Comparison of ENCODE assay signal across 27 cellular contexts in genomic region chr3:50354850-50355249, GRCh38. TPM values are rescaled to one million over a fixed set of nuclear protein-coding genes. Genes with fewer than 3 reads are reported as not detected.
"Had no signal": no experiment of that assay in that cellular context is flagged by ENCODE, and none has a peak within 500 bp of the region (broad histone marks: within the 10 kb centered on the region; RNA-seq: fewer than 3 reads in every experiment).

No MANE protein-coding gene starts in this region.

- H3K36me3 Mint-ChIP-seq: natural killer cell had no signal

- H3K27ac ChIP-seq: cardiac muscle cell, vagina had no signal

- ATAC-seq: body of pancreas; effector memory CD8-positive, alpha-beta T cell; gastrocnemius medialis; natural killer cell; right cardiac atrium had no signal

- FAIRE-seq: islet of Langerhans had no signal

- H3K27ac Mint-ChIP-seq: activated CD4-positive, alpha-beta memory T cell treated with anti-CD3 and anti-CD28 coated beads, Interleukin-2, amount 10 ng/mL, durations not matched to agents 7 days and 5 days; activated CD4-positive, alpha-beta T cell treated with anti-CD3 and anti-CD28 coated beads, Interleukin-2, amount 10 ng/mL, durations not matched to agents 24 days and 14 days; activated T-helper 2 cell treated with anti-CD3 and anti-CD28 coated beads, Interferon-gamma antibody, Interleukin-2, Interleukin-4, amounts not matched to agents 10 μg/mL and 5 μg/mL and 100 μg/mL, durations not matched to agents 14 hours and 24 hours and 36 hours had no signal

- H3K27me3 ChIP-seq: body of pancreas, cardiac muscle cell, gastrocnemius medialis, spleen, upper lobe of left lung, vagina had no signal

- H3K9me3 Mint-ChIP-seq: activated CD4-positive, alpha-beta memory T cell treated with anti-CD3 and anti-CD28 coated beads, Interleukin-2, amount 10 ng/mL, durations not matched to agents 7 days and 5 days; activated CD4-positive, alpha-beta T cell treated with anti-CD3 and anti-CD28 coated beads, Interleukin-2, amount 10 ng/mL, durations not matched to agents 24 days and 14 days; activated naive CD4-positive, alpha-beta T cell treated with anti-CD3 and anti-CD28 coated beads, Interleukin-2, amount 50 U/mL, for 24 hours; activated T-helper 2 cell treated with anti-CD3 and anti-CD28 coated beads, Interferon-gamma antibody, Interleukin-2, Interleukin-4, amounts not matched to agents 10 μg/mL and 5 μg/mL and 100 μg/mL, durations not matched to agents 14 hours and 24 hours and 36 hours; effector memory CD8-positive, alpha-beta T cell; natural killer cell; stimulated activated naive CD8-positive, alpha-beta T cell treated with anti-CD3 and anti-CD28 coated beads, Interleukin-15, Interleukin-2, amounts not matched to agents 100 ng/mL and 50 ng/mL, for 24 hours had no signal

- H3K4me3 Mint-ChIP-seq: activated CD4-positive, alpha-beta memory T cell treated with anti-CD3 and anti-CD28 coated beads, Interleukin-2, amount 10 ng/mL, durations not matched to agents 7 days and 5 days; activated CD4-positive, alpha-beta T cell treated with anti-CD3 and anti-CD28 coated beads, Interleukin-2, amount 10 ng/mL, durations not matched to agents 24 days and 14 days; activated naive CD4-positive, alpha-beta T cell treated with anti-CD3 and anti-CD28 coated beads, Interleukin-2, amount 50 U/mL, for 24 hours; effector memory CD8-positive, alpha-beta T cell; stimulated activated naive CD8-positive, alpha-beta T cell treated with anti-CD3 and anti-CD28 coated beads, Interleukin-15, Interleukin-2, amounts not matched to agents 100 ng/mL and 50 ng/mL, for 24 hours had no signal

- H3K4me3 ChIP-seq: body of pancreas, cardiac muscle cell, gastrocnemius medialis, lung, spleen, vagina had no signal

- H3K27me3 Mint-ChIP-seq: activated CD4-positive, alpha-beta memory T cell treated with anti-CD3 and anti-CD28 coated beads, Interleukin-2, amount 10 ng/mL, durations not matched to agents 7 days and 5 days; activated CD4-positive, alpha-beta T cell treated with anti-CD3 and anti-CD28 coated beads, Interleukin-2, amount 10 ng/mL, durations not matched to agents 24 days and 14 days; activated naive CD4-positive, alpha-beta T cell treated with anti-CD3 and anti-CD28 coated beads, Interleukin-2, amount 50 U/mL, for 24 hours; effector memory CD8-positive, alpha-beta T cell; stimulated activated naive CD8-positive, alpha-beta T cell treated with anti-CD3 and anti-CD28 coated beads, Interleukin-15, Interleukin-2, amounts not matched to agents 100 ng/mL and 50 ng/mL, for 24 hours had no signal

- H3K9me3 ChIP-seq: body of pancreas, gastrocnemius medialis, left ventricle myocardium inferior, spleen, upper lobe of left lung, vagina had no signal

- DNase-seq: activated CD4-positive, alpha-beta memory T cell treated with anti-CD3 and anti-CD28 coated beads, Interleukin-2, amount 10 ng/mL, durations not matched to agents 7 days and 5 days; activated CD4-positive, alpha-beta T cell treated with anti-CD3 and anti-CD28 coated beads, Interleukin-2, amount 10 ng/mL, durations not matched to agents 24 days and 14 days; activated CD4-positive, CD25-positive, alpha-beta regulatory T cell treated with anti-CD3 and anti-CD28 coated beads, Interleukin-2, amount 50 U/mL, for 72 hours; activated CD8-positive, alpha-beta memory T cell treated with anti-CD3 and anti-CD28 coated beads, Interleukin-2, amount 50 U/mL, for 48 hours; activated T-cell treated with anti-CD3 and anti-CD28 coated beads, Interleukin-2, amount 50 U/mL, for 48 hours; anterior cingulate cortex; body of pancreas; cortex of kidney; effector memory CD8-positive, alpha-beta T cell; gastrocnemius medialis; glutamatergic neuron; left ventricle myocardium inferior; mesendoderm; natural killer cell; posterior cingulate gyrus; right cardiac atrium; spleen; substantia nigra; T-helper 2 cell; upper lobe of left lung had no signal

RNA-seq across cellular contexts. Expression of gene ZMYND10, which starts 9.3 kb away (rescaled TPM):
- total RNA-seq: left ventricle myocardium inferior had no signal
